22 cellular contexts compared by ENCODE assay signal in genomic region chr14:28773176-28773575, GRCh38. TPM values are rescaled to one million over a fixed set of nuclear protein-coding genes. Genes with fewer than 3 reads are reported as not detected.
DNase-seq lines count a peak whose midpoint lies in the region; ATAC-seq and TF ChIP-seq lines count a peak whose summit lies in the region.
"Had no signal": no experiment of that assay in that cellular context is flagged by ENCODE, and none has a peak within 500 bp of the region (broad histone marks: within the 10 kb centered on the region; RNA-seq: fewer than 3 reads in every experiment).

No MANE protein-coding gene starts in this region.

- ATAC-seq in HG02588 (IDR thresholded peaks at IDR 0.05; ENCODE audit: unreplicated experiment) (no peak), HG03565 (IDR thresholded peaks at IDR 0.05; ENCODE audit: unreplicated experiment) (no peak), omental fat pad (ENCODE audit: low FRiP score) (no peak)
- ATAC-seq: activated CD4-positive, alpha-beta T cell treated with anti-CD3 and anti-CD28 coated beads for 36 hours had no signal

- H3K27me3 ChIP-seq in dorsolateral prefrontal cortex: peaks cover 0 to 100% (median 37%) of the 10 kb centered on the region in 45 donors

- intact Hi-C loops in dorsolateral prefrontal cortex (cut with DNase I): no loop called here

- peak overlapping the region in 58 of 59 donors; percentile 7 to 97 (median 91) for H3K27ac ChIP-seq in dorsolateral prefrontal cortex
- H3K27ac ChIP-seq: C4-2B, suprapubic skin had no signal

- DNase-seq in NCI-H1694 treated with DMSO at 0.1 percent for 48 hours (lab: John Stamatoyannopoulos, UW): peak; percentile 74
- no peak for DNase-seq in NCI-H1694 (lab: John Stamatoyannopoulos, UW)
- peak; percentile 54 for DNase-seq in M059J (ENCODE audit: low read depth)
- no peak for DNase-seq in dorsolateral prefrontal cortex
- no peak for DNase-seq in skeletal muscle cell (ENCODE audit: low read depth)
- DNase-seq in omental fat pad (ENCODE audit: low spot score): no peak
- DNase-seq: activated CD4-positive, alpha-beta T cell treated with anti-CD3 and anti-CD28 coated beads for 36 hours; activated effector memory CD4-positive, alpha-beta T cell treated with Interleukin-2 at 50 U/mL for 16 hours; amniotic stem cell; DMS79; KG1; NCI-H2081 treated with DMSO at 0.1 percent for 48 hours; NCI-H774; T-helper 9 cell had no signal

- peak overlapping the region; percentile 19 to 85 (median 67) for H3K4me3 ChIP-seq in dorsolateral prefrontal cortex
- peak overlapping the region; percentile 39 for H3K4me3 ChIP-seq in skeletal muscle cell (ENCODE audit: low read depth, low read length)
- H3K4me3 ChIP-seq: suprapubic skin had no signal

- TF ChIP-seq CTCF in dorsolateral prefrontal cortex (IDR thresholded peaks at IDR 0.05 in 54 of 56, conservative IDR thresholded peaks at IDR 0.05 in 2 of 56; ENCODE audit: low read depth in 1 of 56, partially characterized antibody in 56 of 56): peak in 1 of 56 donors; percentile 2
- no peak for TF ChIP-seq CTCF in omental fat pad (IDR thresholded peaks at IDR 0.05)

RNA-seq across cellular contexts. Expression of gene FOXG1, which starts 6.6 kb away (rescaled TPM):
- total RNA-seq in M059J (2014; rRNA removed; shearing (Covaris generic)): 10.6 and 16.7 TPM in 2 replicates
- 10 to 100 TPM; 25.8 to 72.3 (median 52.9) TPM for total RNA-seq in dorsolateral prefrontal cortex
- total RNA-seq in omental fat pad: not detected
- total RNA-seq: activated CD4-positive, alpha-beta T cell treated with anti-CD3 and anti-CD28 coated beads for 36 hours; fibroblast of villous mesenchyme; lung microvascular endothelial cell; posterior vena cava; SK-MEL-5; suprapubic skin had no signal

Comparison
In these comparisons a context has a peak if more than half of its experiments do, and no peak if none do; other contexts are left out.
1. DNase-seq: peak in NCI-H1694 treated with DMSO at 0.1 percent for 48 hours (single experiment) and M059J (single experiment); none in NCI-H1694 (single experiment), dorsolateral prefrontal cortex (0 of 10), skeletal muscle cell (single experiment) and omental fat pad (single experiment).
2. RNA of gene FOXG1, which starts 6.6 kb away (total RNA-seq): 25.8 to 72.3 TPM in dorsolateral prefrontal cortex and 10.6 to 16.7 TPM in M059J; not detected in omental fat pad; every median in the first group is over 10 times any median in the second.